ENCODE assay signal across 8 cellular contexts in genomic region chr5:179549973-179550510, GRCh38. TPM values are rescaled to one million over a fixed set of nuclear protein-coding genes. Genes with fewer than 3 reads are reported as not detected.
A peak's percentile ranks its signal among the peaks of the same experiment; 100 is the strongest.
DNase-seq lines count a peak whose midpoint lies in the region; ATAC-seq and TF ChIP-seq lines count a peak whose summit lies in the region.

No MANE protein-coding gene starts in this region.

- ATAC-seq in GM18519 (IDR thresholded peaks at IDR 0.05; ENCODE audit: low FRiP score, unreplicated experiment): peak; percentile 4
- ATAC-seq in HG02623 (IDR thresholded peaks at IDR 0.05; ENCODE audit: unreplicated experiment): peak; percentile 10
- peak in 7 of 8 donors; percentile 12 to 51 (median 35) for ATAC-seq in heart right ventricle

- H3K36me3 ChIP-seq in heart right ventricle: peaks cover 0 to 5% (median 0%) of the 10 kb centered on the region in 9 donors

- H3K27ac ChIP-seq in heart right ventricle: peak overlapping the region; percentile 94 to 99 (median 98)

- intact Hi-C loops in heart right ventricle (cut with DNase I): loop anchor here in 1 of 10 donors (1.0 to 5.0 kb wide), 2 partner anchors 9 to 72 kb away; partner anchors contain the start of gene HNRNPH1

- H3K27me3 ChIP-seq in heart right ventricle: no peaks in the 10 kb centered on the region

- DNase-seq in NCI-H526 treated with DMSO at 0.1 percent for 48 hours (lab: John Stamatoyannopoulos, UW): peak; percentile 41
- DNase-seq in activated naive CD4-positive, alpha-beta T cell treated with anti-CD3 and anti-CD28 coated beads, Interleukin-2, amount 50 U/mL, for 16 hours: peak; percentile 67
- no peak for DNase-seq in heart right ventricle
- DNase-seq in renal cortical epithelial cell (ENCODE audit: low read depth): peak; percentile 31
- no peak for DNase-seq in HPDE6-E6E7 (ENCODE audit: extremely low spot score)
- DNase-seq in effector CD4-positive, alpha-beta T cell: no peak

- H3K4me1 ChIP-seq in heart right ventricle: peaks cover 0 to 41% (median 30%) of the 10 kb centered on the region in 9 donors

- H3K9me3 ChIP-seq in heart right ventricle: no peaks in the 10 kb centered on the region

- WGBS in heart right ventricle, 2 donors: 3 to 4% methylated on average over 26 of the region's 26 CpGs

- H3K4me3 ChIP-seq in heart right ventricle: peak overlapping the region; percentile 56 to 99 (median 91)

- peak in 1 of 9 donors; percentile 5 for TF ChIP-seq CTCF in heart right ventricle (IDR thresholded peaks at IDR 0.05)

RNA-seq across cellular contexts. Expression of gene RUFY1, which starts 0.3 kb away (rescaled TPM):
- 10 to 100 TPM; 17.0 to 28.1 (median 20.8) TPM for total RNA-seq in heart right ventricle
- polyA plus RNA-seq in heart right ventricle: 10 to 100 TPM; 21.5 to 38.3 TPM
- total RNA-seq in renal cortical epithelial cell: 41.3 and 85.2 TPM in 2 replicates

Comparison
In these comparisons a context has a peak if more than half of its experiments do, and no peak if none do; other contexts are left out.
1. DNase-seq: peak in NCI-H526 treated with DMSO at 0.1 percent for 48 hours (single experiment), activated naive CD4-positive, alpha-beta T cell treated with anti-CD3 and anti-CD28 coated beads, Interleukin-2, amount 50 U/mL, for 16 hours (single experiment) and renal cortical epithelial cell (single experiment); none in heart right ventricle (0 of 2), HPDE6-E6E7 (single experiment) and effector CD4-positive, alpha-beta T cell (single experiment).
2. Peak in every context shown above with its lines, with median percentiles within 50 percentile points of each other: ATAC-seq.